ENCODE assay signal across 27 cellular contexts in the genomic region with DNA sequence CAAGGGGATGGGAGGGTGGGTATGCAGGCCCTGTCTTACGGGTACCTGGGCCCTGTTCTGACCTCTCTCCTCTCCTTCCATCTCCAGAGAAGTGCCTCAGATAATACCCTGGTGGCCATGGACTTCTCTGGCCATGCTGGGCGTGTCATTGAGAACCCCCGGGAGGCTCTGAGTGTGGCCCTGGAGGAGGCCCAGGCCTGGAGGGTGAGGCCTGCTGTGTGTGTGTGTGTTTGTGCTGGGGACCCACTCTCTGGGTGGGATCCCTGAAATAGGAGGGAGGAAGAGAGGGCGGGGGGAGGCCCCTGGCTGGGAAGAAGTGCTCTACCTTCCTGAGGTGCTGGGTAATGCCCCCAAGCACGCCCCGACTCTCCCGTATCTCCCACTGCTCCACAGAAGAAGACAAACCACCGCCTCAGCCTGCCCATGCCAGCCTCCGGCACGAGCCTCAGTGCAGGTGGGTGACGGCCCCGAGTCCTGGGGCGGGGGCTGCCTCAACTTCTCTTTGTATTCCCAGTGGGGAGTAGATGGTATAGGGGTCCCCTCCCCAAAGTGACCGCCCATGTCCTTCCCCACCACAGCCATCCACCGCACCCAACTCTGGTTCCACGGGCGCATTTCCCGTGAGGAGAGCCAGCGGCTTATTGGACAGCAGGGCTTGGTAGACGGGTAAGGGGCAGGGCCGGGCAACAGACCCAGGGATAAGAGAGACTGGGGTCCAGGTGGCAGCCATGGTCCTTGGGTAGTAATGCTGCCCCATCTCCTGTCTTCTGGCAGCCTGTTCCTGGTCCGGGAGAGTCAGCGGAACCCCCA. TPM values are rescaled to one million over a fixed set of nuclear protein-coding genes. Genes with fewer than 3 reads are reported as not detected.
A peak's percentile ranks its signal among the peaks of the same experiment; 100 is the strongest.
DNase-seq lines count a peak whose midpoint lies in the region; ATAC-seq, FAIRE-seq and TF ChIP-seq lines count a peak whose summit lies in the region.
"Had no signal": no experiment of that assay in that cellular context is flagged by ENCODE, and none has a peak within 500 bp of the region (broad histone marks: within the 10 kb centered on the region; RNA-seq: fewer than 3 reads in every experiment).

No MANE protein-coding gene starts in this region.

- H3K4me3 ChIP-seq in right cardiac atrium (ENCODE audit: low read length) (no peak overlapping the region), heart left ventricle (no peak overlapping the region), kidney (ENCODE audit: low read length in 2 of 2) (no peak overlapping the region), aorta (ENCODE audit: low read length in 2 of 2) (no peak overlapping the region)
- H3K4me3 ChIP-seq: A549; BLaER1 treated with 17β-estradiol and CSF1 and Interleukin-3, amounts not matched to agents 10 nM and 100 nM; SJSA1 had no signal

- H3K4me1 ChIP-seq in right cardiac atrium (ENCODE audit: control insufficient read depth, insufficient read depth, low read length) (no peaks in the 10 kb centered on the region), heart left ventricle (peaks cover 0 to 22% (median 6%) of the 10 kb centered on the region in 12 donors), kidney (ENCODE audit: control insufficient read depth in 1 of 2, insufficient read depth in 1 of 2, low read depth in 1 of 2, low read length in 2 of 2) (peaks cover 4 to 15% of the 10 kb centered on the region in 2 donors), aorta (ENCODE audit: control insufficient read depth in 1 of 2, insufficient read depth in 2 of 2, low read length in 2 of 2) (no peaks in the 10 kb centered on the region)

- FAIRE-seq in kidney (lab: Jason Lieb, UNC), result no peak
- FAIRE-seq: A549, G401.6, H1, RCC 7860 had no signal

- ATAC-seq in right cardiac atrium (no peak), heart left ventricle (no peak), aorta (ENCODE audit: low FRiP score) (no peak), HG02852 (IDR thresholded peaks at IDR 0.05; ENCODE audit: unreplicated experiment) (no peak), HG03457 (IDR thresholded peaks at IDR 0.05; ENCODE audit: unreplicated experiment) (no peak)
- ATAC-seq: A549, HCT116 had no signal

- TF ChIP-seq POLR2A in heart left ventricle (IDR thresholded peaks at IDR 0.05), result no peak

- TF ChIP-seq CTCF in heart left ventricle (IDR thresholded peaks at IDR 0.05), result no peak
- no peak for TF ChIP-seq CTCF in kidney (IDR thresholded peaks at IDR 0.05; ENCODE audit: borderline replicate concordance, extremely low read depth, insufficient read depth)

- WGBS in right cardiac atrium, result 93% methylated on average over 23 of the region's 23 CpGs
- 91 to 95% (median 93%) methylated on average over 20 to 23 of the region's 23 CpGs for WGBS in heart left ventricle, 4 donors
- WGBS in aorta, 2 donors, result 93 to 95% methylated on average over 21 to 23 of the region's 23 CpGs

- no peaks in the 10 kb centered on the region for H3K9me3 ChIP-seq in right cardiac atrium (ENCODE audit: control insufficient read depth, low read length)
- H3K9me3 ChIP-seq in heart left ventricle, result no peaks in the 10 kb centered on the region
- no peaks in the 10 kb centered on the region for H3K9me3 ChIP-seq in kidney (ENCODE audit: control insufficient read depth in 1 of 2, low read length in 2 of 2)
- H3K9me3 ChIP-seq in aorta (ENCODE audit: control insufficient read depth, low read length), result no peaks in the 10 kb centered on the region
- H3K9me3 ChIP-seq: A549; BLaER1 treated with 17β-estradiol and CSF1 and Interleukin-3, amounts not matched to agents 10 nM and 100 nM; SJSA1 had no signal

- no peak overlapping the region for H3K27ac ChIP-seq in right cardiac atrium (ENCODE audit: low read length)
- no peak overlapping the region for H3K27ac ChIP-seq in heart left ventricle
- H3K27ac ChIP-seq in kidney (ENCODE audit: low read depth in 2 of 2, low read length in 2 of 2), result no peak overlapping the region
- H3K27ac ChIP-seq in aorta (ENCODE audit: low read depth in 1 of 2, low read length in 2 of 2), result no peak overlapping the region
- H3K27ac ChIP-seq: A549; BLaER1 treated with 17β-estradiol and CSF1 and Interleukin-3, amounts not matched to agents 10 nM and 100 nM; SJSA1 had no signal

- intact Hi-C loops in right cardiac atrium (cut with DNase I), result no loop called here
- intact Hi-C loops in heart left ventricle (cut with DNase I), result no loop called here
- intact Hi-C loops in kidney (cut with DNase I), result no loop called here
- intact Hi-C loops in posterior vena cava (cut with DNase I), result no loop called here
- intact Hi-C loops in aorta (cut with DNase I), result no loop called here

- H3K27me3 ChIP-seq in right cardiac atrium (ENCODE audit: control insufficient read depth, insufficient read depth) (no peaks in the 10 kb centered on the region), heart left ventricle (peaks cover 0 to 27% (median 9%) of the 10 kb centered on the region in 9 donors), aorta (ENCODE audit: control insufficient read depth in 1 of 2, insufficient read depth in 2 of 2, low read length in 1 of 2) (no peaks in the 10 kb centered on the region)
- H3K27me3 ChIP-seq: SJSA1 had no signal

- DNase-seq in right cardiac atrium (peak in 2 of 3 donors; percentile 3 to 36), heart left ventricle (no peak), kidney (peak; percentile 25), posterior vena cava (ENCODE audit: low spot score) (peak; percentile 67), aorta (peak; percentile 39 to 63)
- DNase-seq in activated T-cell treated with anti-CD3 and anti-CD28 coated beads, Interleukin-2, amount 50 U/mL, for 48 hours, result no peak
- DNase-seq: AML-193; CD4-positive, alpha-beta T cell; Kasumi-1; MV-4-11; NCI-H1105; NCI-H146; NCI-H1930; NCI-H446; NCI-H524 treated with DMSO at 0.1 percent for 48 hours; NCI-H774; Right ventricle myocardium superior had no signal

- no peak overlapping the region for H3K9ac ChIP-seq in kidney (ENCODE audit: low read length in 2 of 2)
- H3K9ac ChIP-seq: BLaER1 treated with 17β-estradiol and CSF1 and Interleukin-3, amounts not matched to agents 10 nM and 100 nM had no signal

- no peaks in the 10 kb centered on the region for H3K36me3 ChIP-seq in heart left ventricle
- H3K36me3 ChIP-seq in kidney (ENCODE audit: control insufficient read depth in 1 of 2, insufficient read depth in 2 of 2, low read length in 2 of 2), result peaks cover 11 to 41% of the 10 kb centered on the region in 2 donors
- no peaks in the 10 kb centered on the region for H3K36me3 ChIP-seq in aorta (ENCODE audit: control insufficient read depth in 1 of 2, insufficient read depth in 2 of 2, low read length in 1 of 2)
- H3K36me3 ChIP-seq: BLaER1 treated with 17β-estradiol and CSF1 and Interleukin-3, amounts not matched to agents 10 nM and 100 nM; SJSA1 had no signal

RNA-seq across cellular contexts. Expression of a gene that starts 7.8 kb away (rescaled TPM):
- total RNA-seq in right cardiac atrium (1 to 10 TPM in 3 of 4 donors, under 1 TPM in 1; 0.39 to 2.7 (median 1.6) TPM), heart left ventricle (1 to 10 TPM in 7 of 9 donors, under 1 TPM in 2; 0.48 to 8.2 (median 1.7) TPM), kidney (72.5 TPM), posterior vena cava (not detected), aorta (1 to 10 TPM in 1 of 2 donors, under 1 TPM in 1; 0.42 to 1.6 TPM)
- polyA plus RNA-seq in right cardiac atrium (0.70 TPM), heart left ventricle (1 to 10 TPM in 1 of 2 donors, under 1 TPM in 1; 0.57 to 1.3 TPM), kidney (ENCODE audit: insufficient read depth, low read depth, low replicate concordance) (20.9 TPM), aorta (under 1 TPM; 0.23 to 0.75 TPM)
- total RNA-seq: CD4-positive, alpha-beta T cell; M059J; SJSA1 had no signal

RNA-seq across cellular contexts. Expression of a gene that starts 15.2 kb away (rescaled TPM):
- total RNA-seq in right cardiac atrium (10 to 100 TPM; 53.6 to 67.8 (median 61.8) TPM), heart left ventricle (10 to 100 TPM; 34.3 to 98.1 (median 53.3) TPM), kidney (51.6 TPM), posterior vena cava (10 to 100 TPM; 27.4 to 33.6 TPM), aorta (10 to 100 TPM; 21.6 to 28.2 TPM)
- polyA plus RNA-seq in right cardiac atrium (152 TPM), heart left ventricle (100 to 1,000 TPM in 1 of 2 donors, 10 to 100 TPM in 1; 87.6 to 159 TPM), kidney (ENCODE audit: insufficient read depth, low read depth, low replicate concordance) (186 TPM), aorta (10 to 100 TPM; 63.9 to 82.4 TPM)

RNA-seq across cellular contexts. Expression of a gene that starts 45.7 kb away (rescaled TPM):
- total RNA-seq in right cardiac atrium (100 to 1,000 TPM in 3 of 4 donors, 10 to 100 TPM in 1; 99.2 to 178 (median 114) TPM), heart left ventricle (10 to 100 TPM; 51.4 to 95.1 (median 79.3) TPM), kidney (186 TPM), posterior vena cava (10 to 100 TPM; 33.0 to 42.8 TPM), aorta (10 to 100 TPM; 73.0 to 74.0 TPM)
- polyA plus RNA-seq in right cardiac atrium (56.4 TPM), heart left ventricle (10 to 100 TPM; 29.7 to 77.4 TPM), kidney (ENCODE audit: insufficient read depth, low read depth, low replicate concordance) (76.5 TPM), aorta (10 to 100 TPM; 22.7 to 45.3 TPM)

RNA-seq across cellular contexts. Expression of a gene that starts 57.7 kb away (rescaled TPM):
- total RNA-seq in right cardiac atrium (10 to 100 TPM; 12.9 to 24.0 (median 15.2) TPM), heart left ventricle (10 to 100 TPM in 7 of 9 donors, 1 to 10 TPM in 2; 8.0 to 18.8 (median 13.1) TPM), kidney (48.5 TPM), posterior vena cava (10 to 100 TPM; 12.0 to 12.3 TPM), aorta (10 to 100 TPM; 21.9 to 22.0 TPM)
- polyA plus RNA-seq in right cardiac atrium (13.6 TPM), heart left ventricle (10 to 100 TPM; 13.3 to 13.8 TPM), kidney (ENCODE audit: insufficient read depth, low read depth, low replicate concordance) (33.8 TPM), aorta (10 to 100 TPM; 13.3 to 25.5 TPM)

Comparison
In these comparisons a context has a peak if more than half of its experiments do, and no peak if none do; other contexts are left out.
1. DNase-seq: peak in right cardiac atrium (2 of 3), kidney (single experiment), posterior vena cava (single experiment) and aorta (2 of 2); none in heart left ventricle (0 of 5) and activated T-cell treated with anti-CD3 and anti-CD28 coated beads, Interleukin-2, amount 50 U/mL, for 48 hours (0 of 2).